In the genomic region with DNA sequence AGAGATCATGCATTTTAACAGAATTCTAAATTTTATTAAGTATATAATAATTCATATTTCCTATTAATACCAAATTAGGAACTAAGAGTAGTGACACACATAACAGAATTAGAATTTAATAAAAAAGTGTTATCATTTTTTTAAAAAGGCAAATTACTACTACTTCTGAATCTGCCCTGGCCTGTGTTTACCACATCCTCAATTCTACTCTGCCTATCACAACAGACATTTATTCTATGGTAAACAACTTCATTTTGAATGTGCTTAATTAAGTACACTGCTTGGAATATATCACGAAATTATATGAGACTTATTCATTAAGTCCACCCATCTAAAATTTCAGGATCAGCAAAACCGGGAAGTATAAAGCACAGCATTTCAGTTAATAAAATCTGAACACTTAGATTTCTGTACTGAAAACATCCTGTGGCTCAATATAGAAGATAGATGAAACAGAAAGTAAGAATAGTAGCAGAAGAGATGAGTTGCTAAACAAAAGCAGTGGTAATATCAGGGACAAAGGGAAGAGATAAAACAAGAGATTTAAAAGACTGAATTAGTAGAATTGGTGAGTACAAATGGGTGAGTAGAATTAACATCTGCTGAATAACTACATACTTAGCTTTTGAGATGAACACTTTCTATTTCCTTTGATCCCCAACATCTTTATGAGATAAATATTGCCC, we compare ENCODE assay signal across 11 cellular contexts. TPM values are rescaled to one million over a fixed set of nuclear protein-coding genes. Genes with fewer than 3 reads are reported as not detected.
DNase-seq lines count a peak whose midpoint lies in the region; ATAC-seq and TF ChIP-seq lines count a peak whose summit lies in the region.
"Had no signal": no experiment of that assay in that cellular context is flagged by ENCODE, and none has a peak within 500 bp of the region (broad histone marks: within the 10 kb centered on the region; RNA-seq: fewer than 3 reads in every experiment).

No MANE protein-coding gene starts in this region.

- H3K36me3 ChIP-seq in KOPT-K1 (ENCODE audit: insufficient read depth, low read length) (peaks cover 13% of the 10 kb centered on the region), spleen (peaks cover 0 to 8% (median under 1%) of the 10 kb centered on the region in 6 donors), breast epithelium (no peaks in the 10 kb centered on the region)
- H3K36me3 ChIP-seq: thyroid gland had no signal

- TF ChIP-seq POLR2A in spleen (IDR thresholded peaks at IDR 0.05): no peak
- TF ChIP-seq POLR2A in breast epithelium (IDR thresholded peaks at IDR 0.05): no peak

- H3K27ac Mint-ChIP-seq in activated CD4-positive, alpha-beta T cell treated with anti-CD3 and anti-CD28 coated beads, Interleukin-2, amount 10 ng/mL, durations not matched to agents 7 days and 5 days: peak overlapping the region; percentile 84

- H3K9me3 Mint-ChIP-seq in activated CD4-positive, alpha-beta T cell treated with anti-CD3 and anti-CD28 coated beads, Interleukin-2, amount 10 ng/mL, durations not matched to agents 7 days and 5 days: no peaks in the 10 kb centered on the region

- CTCF ChIA-PET in activated CD4-positive, alpha-beta T cell treated with anti-CD3 and anti-CD28 coated beads, Interleukin-2, amount 10 ng/mL, durations not matched to agents 7 days and 5 days (lab: Charles Lee): no interaction called here

- POLR2A ChIA-PET in activated CD4-positive, alpha-beta T cell treated with anti-CD3 and anti-CD28 coated beads, Interleukin-2, amount 10 ng/mL, durations not matched to agents 7 days and 5 days (lab: Charles Lee): no interaction called here

- no peaks in the 10 kb centered on the region for H3K9me3 ChIP-seq in KOPT-K1 (ENCODE audit: insufficient read depth, low read length, poor library complexity, severe bottlenecking)
- no peaks in the 10 kb centered on the region for H3K9me3 ChIP-seq in spleen
- H3K9me3 ChIP-seq in breast epithelium: no peaks in the 10 kb centered on the region
- H3K9me3 ChIP-seq: thyroid gland had no signal

- peaks cover 15 to 63% (median 42%) of the 10 kb centered on the region in 6 donors for H3K4me1 ChIP-seq in spleen
- H3K4me1 ChIP-seq in breast epithelium: peaks cover 0 to 13% of the 10 kb centered on the region in 2 donors

- H3K27me3 ChIP-seq in spleen (replicated peaks in 1 of 7) (no peaks in the 10 kb centered on the region), breast epithelium (no peaks in the 10 kb centered on the region)
- H3K27me3 ChIP-seq: thyroid gland had no signal

- intact Hi-C loops in spleen (cut with DNase I; ENCODE audit: low total_unique reads) (no loop called here), breast epithelium (cut with DNase I; ENCODE audit: low total_unique reads) (no loop called here)

- peaks cover 37% of the 10 kb centered on the region for H3K4me1 Mint-ChIP-seq in activated CD4-positive, alpha-beta T cell treated with anti-CD3 and anti-CD28 coated beads, Interleukin-2, amount 10 ng/mL, durations not matched to agents 7 days and 5 days

- peak overlapping the region; percentile 11 for H3K4me3 Mint-ChIP-seq in activated CD4-positive, alpha-beta T cell treated with anti-CD3 and anti-CD28 coated beads, Interleukin-2, amount 10 ng/mL, durations not matched to agents 7 days and 5 days

- TF ChIP-seq CTCF in spleen (IDR thresholded peaks at IDR 0.05 in 8 of 11, conservative IDR thresholded peaks at IDR 0.05 in 3 of 11) (no peak), breast epithelium (IDR thresholded peaks at IDR 0.05) (no peak)

- peak; percentile 7 for DNase-seq in activated CD4-positive, alpha-beta T cell treated with anti-CD3 and anti-CD28 coated beads, Interleukin-2, amount 10 ng/mL, durations not matched to agents 7 days and 5 days
- DNase-seq in activated CD4-positive, alpha-beta T cell treated with anti-CD3 and anti-CD28 coated beads, Interleukin-2, amount 50 U/mL, for 1 hour: no peak
- DNase-seq in spleen: no peak
- no peak for DNase-seq in HK-2 (ENCODE audit: unreplicated experiment)
- DNase-seq in breast epithelium (ENCODE audit: low spot score in 2 of 2): no peak
- DNase-seq: ACHN, NCI-H1092 treated with DMSO at 0.1 percent for 48 hours, thyroid gland had no signal

- H3K27me3 Mint-ChIP-seq in activated CD4-positive, alpha-beta T cell treated with anti-CD3 and anti-CD28 coated beads, Interleukin-2, amount 10 ng/mL, durations not matched to agents 7 days and 5 days: no peaks in the 10 kb centered on the region

- H3K4me3 ChIP-seq in spleen (peak overlapping the region in 1 of 8 donors; percentile 3), breast epithelium (no peak overlapping the region)
- H3K4me3 ChIP-seq: thyroid gland had no signal

- H3K36me3 Mint-ChIP-seq in activated CD4-positive, alpha-beta T cell treated with anti-CD3 and anti-CD28 coated beads, Interleukin-2, amount 10 ng/mL, durations not matched to agents 7 days and 5 days (ENCODE audit: low read depth): peaks cover 18% of the 10 kb centered on the region

- H3K27ac ChIP-seq in KOPT-K1 (ENCODE audit: low read depth, low read length, poor library complexity, severe bottlenecking): peak overlapping the region; percentile 9
- H3K27ac ChIP-seq in spleen: peak overlapping the region in 6 of 8 donors; percentile 32 to 99 (median 82)
- no peak overlapping the region for H3K27ac ChIP-seq in breast epithelium
- H3K27ac ChIP-seq: thyroid gland had no signal

- ATAC-seq in HG02571 (IDR thresholded peaks at IDR 0.05; ENCODE audit: unreplicated experiment) (peak; percentile 18), HG02970 (IDR thresholded peaks at IDR 0.05; ENCODE audit: low FRiP score, unreplicated experiment) (no peak)

- WGBS in spleen, 5 donors: 63 to 72% (median 68%) methylated on average over 2 of the region's 2 CpGs

RNA-seq across cellular contexts. Expression of gene SMC6, which starts 3.7 kb away (rescaled TPM):
- 10 to 100 TPM; 41.3 to 41.9 TPM for total RNA-seq in activated CD4-positive, alpha-beta T cell treated with anti-CD3 and anti-CD28 coated beads, Interleukin-2, amount 10 ng/mL, durations not matched to agents 7 days and 5 days
- 10 to 100 TPM; 24.9 to 44.8 (median 32.8) TPM for total RNA-seq in spleen
- polyA plus RNA-seq in spleen: 10 to 100 TPM; 17.6 to 24.8 (median 20.1) TPM
- total RNA-seq in breast epithelium: 10 to 100 TPM; 17.0 to 23.4 (median 18.7) TPM

RNA-seq across cellular contexts. Expression of gene GEN1, which starts 4.0 kb away (rescaled TPM):
- 10 to 100 TPM; 41.9 to 43.7 TPM for total RNA-seq in activated CD4-positive, alpha-beta T cell treated with anti-CD3 and anti-CD28 coated beads, Interleukin-2, amount 10 ng/mL, durations not matched to agents 7 days and 5 days
- 10 to 100 TPM; 13.5 to 22.0 (median 19.5) TPM for total RNA-seq in spleen
- 10 to 100 TPM in 1 of 3 donors, 1 to 10 TPM in 2; 4.3 to 10.7 (median 6.0) TPM for polyA plus RNA-seq in spleen
- 10 to 100 TPM in 1 of 3 donors, 1 to 10 TPM in 2; 3.6 to 12.7 (median 6.7) TPM for total RNA-seq in breast epithelium

Comparison
In these comparisons a context has a peak if more than half of its experiments do, and no peak if none do; other contexts are left out.
1. H3K27ac ChIP-seq: peak in KOPT-K1 (single experiment) and spleen (6 of 8); none in breast epithelium (0 of 2).